ENCODE assay signal across 8 cellular contexts in the genomic region with DNA sequence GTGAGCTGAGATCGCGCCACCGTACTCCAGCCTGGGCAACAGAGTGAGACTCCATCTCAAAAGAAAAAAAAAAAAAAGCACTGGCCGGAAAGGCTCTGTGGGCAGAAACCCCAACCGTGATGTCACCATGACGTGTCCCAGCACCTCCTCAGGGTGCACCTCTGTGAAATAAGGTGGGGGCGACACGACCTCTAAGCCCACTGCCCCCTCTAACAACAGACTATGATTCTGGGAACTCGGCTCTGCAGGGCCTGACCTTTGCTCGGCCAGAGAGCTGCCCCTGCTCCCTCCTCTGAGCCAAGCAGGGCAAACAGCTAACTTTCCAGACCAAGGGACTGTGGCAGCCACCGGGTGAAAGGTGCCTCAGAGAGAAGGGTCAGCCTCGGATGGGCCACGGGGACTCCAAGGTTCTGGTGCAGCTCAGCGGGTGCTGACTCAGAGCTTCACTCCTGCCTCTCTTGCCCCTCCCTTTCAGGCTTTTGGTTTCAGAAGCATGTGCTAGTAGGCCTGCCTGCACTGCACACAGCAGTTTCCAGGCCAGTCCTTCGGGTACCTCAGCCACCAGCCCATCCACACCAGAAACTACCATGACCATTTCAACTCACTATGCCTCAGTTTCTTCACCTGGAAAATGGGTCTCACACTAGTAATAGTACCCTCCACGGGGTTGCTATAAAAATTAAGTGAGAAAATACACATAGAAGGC. TPM values are rescaled to one million over a fixed set of nuclear protein-coding genes. Genes with fewer than 3 reads are reported as not detected.
DNase-seq lines count a peak whose midpoint lies in the region; TF ChIP-seq lines count a peak whose summit lies in the region.

No MANE protein-coding gene starts in this region.

- WGBS in smooth muscle cell (ENCODE audit: low lambda C conversion rate) = 60% methylated on average over 16 of the region's 16 CpGs
- 54 to 64% (median 60%) methylated on average over 16 of the region's 16 CpGs for WGBS in ovary, 3 donors

- peaks cover 45% of the 10 kb centered on the region for H3F3A ChIP-seq in smooth muscle cell (ENCODE audit: low read depth)

- peak overlapping the region; percentile 65 for H3K9ac ChIP-seq in smooth muscle cell (ENCODE audit: low read depth)

- H3K9me3 ChIP-seq in smooth muscle cell (replicated peaks; ENCODE audit: low read depth) (no peaks in the 10 kb centered on the region), ovary (no peaks in the 10 kb centered on the region)

- no peak for TF ChIP-seq EP300 in ovary (IDR thresholded peaks at IDR 0.05)

- no peaks in the 10 kb centered on the region for H3K27me3 ChIP-seq in smooth muscle cell (ENCODE audit: low read depth)
- no peaks in the 10 kb centered on the region for H3K27me3 ChIP-seq in ovary

- peaks cover 10% of the 10 kb centered on the region for H4K20me1 ChIP-seq in smooth muscle cell (ENCODE audit: low read depth)

- no peak for TF ChIP-seq POLR2A in ovary (IDR thresholded peaks at IDR 0.05)

- H3K4me2 ChIP-seq in smooth muscle cell = peak overlapping the region; percentile 71

- DNase-seq in GM19240 (ENCODE audit: insufficient read length, low spot score) (peak; percentile 82), HK-2 (ENCODE audit: unreplicated experiment) (peak; percentile 74), activated T-cell treated with anti-CD3 and anti-CD28 coated beads for 48 hours (ENCODE audit: low read depth) (peak; percentile 60), fibroblast of mammary gland (ENCODE audit: low read depth) (peak; percentile 92), smooth muscle cell (lab: John Stamatoyannopoulos, UW; ENCODE audit: unreplicated experiment) (peak; percentile 23), ovary (no peak), DMS153 (lab: John Stamatoyannopoulos, UW) (no peak), SK-N-DZ (ENCODE audit: low spot score) (no peak)

- peak overlapping the region; percentile 17 for H3K4me3 ChIP-seq in fibroblast of mammary gland (ENCODE audit: control insufficient read depth, low read depth, low read length)
- H3K4me3 ChIP-seq in smooth muscle cell = no peak overlapping the region
- H3K4me3 ChIP-seq in ovary = no peak overlapping the region

- H3K27ac ChIP-seq in smooth muscle cell (ENCODE audit: low read depth) (peak overlapping the region; percentile 100), ovary (no peak overlapping the region)

- H3K4me1 ChIP-seq in smooth muscle cell (ENCODE audit: low read depth) (peaks cover 26% of the 10 kb centered on the region), ovary (ENCODE audit: insufficient read depth) (peaks cover 25% of the 10 kb centered on the region)

- no peak for TF ChIP-seq CTCF in fibroblast of mammary gland (conservative IDR thresholded peaks at IDR 0.05; ENCODE audit: control insufficient read depth, insufficient read depth, low read depth, low read length)
- TF ChIP-seq CTCF in smooth muscle cell (IDR thresholded peaks at IDR 0.05; ENCODE audit: borderline replicate concordance, insufficient read depth, poor library complexity, severe bottlenecking) = no peak
- TF ChIP-seq CTCF in ovary (IDR thresholded peaks at IDR 0.05) = no peak

- no peak overlapping the region for H2AFZ ChIP-seq in smooth muscle cell (ENCODE audit: low read depth)

- H3K79me2 ChIP-seq in smooth muscle cell (ENCODE audit: low read depth) = peaks cover 80% of the 10 kb centered on the region

- H3K36me3 ChIP-seq in smooth muscle cell (ENCODE audit: low read depth) = no peaks in the 10 kb centered on the region
- H3K36me3 ChIP-seq in ovary = no peaks in the 10 kb centered on the region

- intact Hi-C loops in ovary (cut with DNase I) = no loop called here

RNA-seq across cellular contexts. Expression of gene TMBIM1, which starts 8.0 kb away (rescaled TPM):
- total RNA-seq in smooth muscle cell (109 TPM in 2 replicates), ovary (100 to 1,000 TPM in 6 of 7 donors, 10 to 100 TPM in 1; 80.6 to 137 (median 114) TPM)
- polyA plus RNA-seq in smooth muscle cell (121 and 172 TPM in 2 replicates), ovary (100 to 1,000 TPM; 106 to 259 TPM)
- 1.6 and 2.0 TPM in 2 replicates for polyA plus RNA-seq in SK-N-DZ (2014; cell fraction: cytosol; rRNA removed)
- 1.4 TPM in 2 replicates for polyA plus RNA-seq in SK-N-DZ (2014; cell fraction: nucleus; rRNA removed)

RNA-seq across cellular contexts. Expression of gene PNKD, which starts 13.9 kb away (rescaled TPM):
- total RNA-seq in smooth muscle cell = 26.1 and 42.0 TPM in 2 replicates
- polyA plus RNA-seq in smooth muscle cell = 109 and 126 TPM in 2 replicates
- 10 to 100 TPM; 37.3 to 59.6 (median 48.1) TPM for total RNA-seq in ovary
- 10 to 100 TPM; 23.3 to 74.5 TPM for polyA plus RNA-seq in ovary
- polyA plus RNA-seq in SK-N-DZ (2014; cell fraction: cytosol; rRNA removed) = 72.8 and 76.1 TPM in 2 replicates
- polyA plus RNA-seq in SK-N-DZ (2014; cell fraction: nucleus; rRNA removed) = 54.6 and 55.3 TPM in 2 replicates

RNA-seq across cellular contexts. Expression of gene AAMP, which starts 14.3 kb away (rescaled TPM):
- total RNA-seq in smooth muscle cell (58.9 and 71.5 TPM in 2 replicates), ovary (100 to 1,000 TPM in 5 of 7 donors, 10 to 100 TPM in 2; 86.5 to 123 (median 106) TPM)
- polyA plus RNA-seq in smooth muscle cell (95.8 and 135 TPM in 2 replicates), ovary (100 to 1,000 TPM in 1 of 2 donors, 10 to 100 TPM in 1; 71.1 to 144 TPM)
- 128 and 170 TPM in 2 replicates for polyA plus RNA-seq in SK-N-DZ (2014; cell fraction: cytosol; rRNA removed)
- 197 and 224 TPM in 2 replicates for polyA plus RNA-seq in SK-N-DZ (2014; cell fraction: nucleus; rRNA removed)

RNA-seq across cellular contexts. Expression of gene GPBAR1, which starts 23.4 kb away (rescaled TPM):
- total RNA-seq in smooth muscle cell (0.94 and 1.3 TPM in 2 replicates), ovary (1 to 10 TPM in 5 of 7 donors, under 1 TPM in 2; 0.38 to 3.8 (median 2.1) TPM)
- polyA plus RNA-seq in smooth muscle cell (1.6 and 2.6 TPM in 2 replicates), ovary (1 to 10 TPM in 1 of 2 donors, under 1 TPM in 1; 0.28 to 2.8 TPM)
- polyA plus RNA-seq in SK-N-DZ (2014; cell fraction: cytosol; rRNA removed) = 0.91 and 1.2 TPM in 2 replicates
- 1.3 TPM in 1 of 2 replicates, not detected in the other for polyA plus RNA-seq in SK-N-DZ (2014; cell fraction: nucleus; rRNA removed)

Comparison
In these comparisons a context has a peak if more than half of its experiments do, and no peak if none do; other contexts are left out.
1. DNase-seq: peak in GM19240 (single experiment), HK-2 (single experiment), activated T-cell treated with anti-CD3 and anti-CD28 coated beads for 48 hours (single experiment), fibroblast of mammary gland (single experiment) and smooth muscle cell (single experiment); none in ovary (0 of 5), DMS153 (single experiment) and SK-N-DZ (single experiment).